ENCODE assay signal across 1 cellular context in genomic region chr15:52104532-52105004, GRCh38.
TF ChIP-seq lines count a peak whose summit lies in the region.

No MANE protein-coding gene starts in this region.

TF ChIP-seq in GM12878, 131 proteins besides CTCF, POLR2A, EP300 and RAD21 (continued from another document and continues in another):
- TF ChIP-seq GABPA (IDR thresholded peaks at IDR 0.05; ENCODE audit: low read depth) (no peak), CBFB (IDR thresholded peaks at IDR 0.05; ENCODE audit: low read depth) (no peak), ASH2L (IDR thresholded peaks at IDR 0.05; ENCODE audit: borderline replicate concordance, low read depth) (no peak), ZBTB11 (CRISPR knock-in tag; IDR thresholded peaks at IDR 0.05) (no peak), ESRRA (IDR thresholded peaks at IDR 0.05; ENCODE audit: low read length) (no peak), TCF7 (IDR thresholded peaks at IDR 0.05; ENCODE audit: borderline replicate concordance) (no peak), NR2F1 (conservative IDR thresholded peaks at IDR 0.05) (peak; percentile 68; the same call in 1 of the 2 replicates), BRCA1 (IDR thresholded peaks at IDR 0.05; ENCODE audit: low read depth, low read length) (no peak), ZNF592 (IDR thresholded peaks at IDR 0.05) (no peak), ELK1 (IDR thresholded peaks at IDR 0.05; ENCODE audit: low read depth, low read length) (no peak), EGR1 (IDR thresholded peaks at IDR 0.05; ENCODE audit: borderline replicate concordance in 1 of 2, low read depth in 2 of 2, low read length in 2 of 2) (no peak), FOS (IDR thresholded peaks at IDR 0.05; ENCODE audit: borderline replicate concordance, extremely low read depth, insufficient read length) (no peak), PAX5 (IDR thresholded peaks at IDR 0.05; ENCODE audit: borderline replicate concordance, low read depth, low read length) (peak; percentile 48; the same call in 1 of the 2 replicates), CUX1 (IDR thresholded peaks at IDR 0.05; ENCODE audit: insufficient replicate concordance, low read depth, low read length) (no peak), CEBPZ (IDR thresholded peaks at IDR 0.05; ENCODE audit: low read depth, low read length) (no peak), SREBF2 (IDR thresholded peaks at IDR 0.05; ENCODE audit: low read length) (no peak), EED (IDR thresholded peaks at IDR 0.05; ENCODE audit: low read depth) (peak; percentile 48; the same call in 1 of the 2 replicates), KDM1A (IDR thresholded peaks at IDR 0.05; ENCODE audit: borderline replicate concordance) (no peak), TARDBP (IDR thresholded peaks at IDR 0.05; ENCODE audit: borderline replicate concordance) (no peak), KAT2A (conservative IDR thresholded peaks at IDR 0.05; ENCODE audit: control insufficient read depth, low read depth, low read length) (no peak), HCFC1 (IDR thresholded peaks at IDR 0.05; ENCODE audit: low read length) (no peak), ATF7 (IDR thresholded peaks at IDR 0.05; ENCODE audit: low read depth) (0 out of 2 replicates have a peak, but pooled peaks have one; percentile 44), JUND (IDR thresholded peaks at IDR 0.05; ENCODE audit: low read depth, low read length) (no peak), ZNF217 (IDR thresholded peaks at IDR 0.05) (no peak), CREM (IDR thresholded peaks at IDR 0.05; ENCODE audit: low read depth) (no peak), SREBF1 (IDR thresholded peaks at IDR 0.05; ENCODE audit: low read length) (no peak), STAT3 (IDR thresholded peaks at IDR 0.05; ENCODE audit: low read depth, low read length) (no peak), PBX3 (IDR thresholded peaks at IDR 0.05; ENCODE audit: insufficient replicate concordance, low read depth, low read length) (no peak), STAT1 (conservative IDR thresholded peaks at IDR 0.05) (no peak), HDGF (IDR thresholded peaks at IDR 0.05) (peak; percentile 81; the same call in 1 of the 2 replicates), MTA2 (IDR thresholded peaks at IDR 0.05; ENCODE audit: low read depth) (no peak), DPF2 (IDR thresholded peaks at IDR 0.05) (peak; percentile 30; the same call in 1 of the 2 replicates), IRF4 (IDR thresholded peaks at IDR 0.05; ENCODE audit: low read depth, low read length) (no peak), ATF2 (IDR thresholded peaks at IDR 0.05; ENCODE audit: low read length) (peak; percentile 14; the same call in 1 of the 2 replicates), CBX3 (IDR thresholded peaks at IDR 0.05; ENCODE audit: borderline replicate concordance, low read depth) (no peak), SKIL (IDR thresholded peaks at IDR 0.05; ENCODE audit: low read depth, poor library complexity, severe bottlenecking) (no peak), ATF3 (IDR thresholded peaks at IDR 0.05; ENCODE audit: borderline replicate concordance, extremely low read depth, low read depth, low read length) (no peak)
